1 cellular context compared by ENCODE assay signal in the genomic region with DNA sequence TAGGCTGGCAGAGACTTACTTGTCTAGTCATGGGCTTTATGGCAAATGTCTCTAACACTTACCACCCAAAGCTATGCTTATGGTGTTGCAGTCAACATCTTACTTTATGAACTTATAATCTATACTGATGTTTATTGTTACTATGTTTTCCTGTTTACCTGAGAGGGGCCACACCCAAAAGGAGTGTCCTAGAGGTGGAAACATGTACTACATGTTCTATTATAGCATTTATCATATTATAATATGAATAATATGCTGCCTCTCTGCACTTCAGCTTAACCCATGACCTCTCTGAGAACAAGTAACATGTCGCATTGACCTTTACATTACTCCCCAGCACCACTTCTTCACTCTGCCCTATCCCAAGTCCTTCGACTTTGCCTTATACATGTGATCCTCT.
TF ChIP-seq lines count a peak whose summit lies in the region.

No MANE protein-coding gene starts in this region.

TF ChIP-seq in SK-N-SH, 30 proteins besides CTCF, POLR2A, EP300 and RAD21 (continued from another document):
- no peak for TF ChIP-seq USF1 (IDR thresholded peaks at IDR 0.05; ENCODE audit: borderline replicate concordance, low read depth)
- no peak for TF ChIP-seq TEAD4 (IDR thresholded peaks at IDR 0.05; ENCODE audit: borderline replicate concordance, insufficient read depth)
- no peak for TF ChIP-seq GATA2 (CRISPR knock-in tag; IDR thresholded peaks at IDR 0.05)
- no peak for TF ChIP-seq FOXM1 (IDR thresholded peaks at IDR 0.05; ENCODE audit: low read depth)
- TF ChIP-seq ZBTB33 (IDR thresholded peaks at IDR 0.05; ENCODE audit: borderline replicate concordance, low read depth): no peak
- TF ChIP-seq TCF12 (IDR thresholded peaks at IDR 0.05): no peak
- TF ChIP-seq RFX5 (IDR thresholded peaks at IDR 0.05; ENCODE audit: low read length): no peak
- no peak for TF ChIP-seq YY1 (IDR thresholded peaks at IDR 0.05; ENCODE audit: low read depth)
TF ChIP-seq in SK-N-SH: peak in this region for 0.
